ENCODE assay signal across 6 cellular contexts in the genomic region with DNA sequence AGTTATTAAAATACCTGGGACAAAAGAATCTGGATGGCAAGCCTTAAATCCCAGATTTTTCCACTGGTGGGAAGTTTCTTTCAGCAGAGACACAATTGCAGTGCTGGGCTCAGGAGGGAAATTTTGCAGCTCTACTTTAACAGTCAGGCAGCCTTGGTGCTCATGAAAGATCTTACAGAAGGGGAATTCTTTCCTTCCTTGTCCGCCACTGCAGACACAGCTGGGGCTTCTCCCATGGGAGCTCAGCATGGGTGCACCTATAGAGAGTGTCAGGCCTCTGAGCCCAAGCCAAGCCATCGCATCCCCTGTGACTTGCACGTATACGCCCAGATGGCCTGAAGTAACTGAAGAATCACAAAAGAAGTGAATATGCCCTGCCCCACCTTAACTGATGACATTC. TPM values are rescaled to one million over a fixed set of nuclear protein-coding genes. Genes with fewer than 3 reads are reported as not detected.
"Had no signal": no experiment of that assay in that cellular context is flagged by ENCODE, and none has a peak within 500 bp of the region (broad histone marks: within the 10 kb centered on the region; RNA-seq: fewer than 3 reads in every experiment).

No MANE protein-coding gene starts in this region.

RNA-seq across cellular contexts. Expression of a gene that starts 6.0 kb away (rescaled TPM):
- total RNA-seq: M059J, PC-3, Peyer's patch, Right ventricle myocardium superior, SJSA1 had no signal
- polyA plus RNA-seq: SK-N-SH had no signal

RNA-seq across cellular contexts. Expression of a gene that starts 42.8 kb away (rescaled TPM):
- total RNA-seq: M059J, PC-3, Peyer's patch, Right ventricle myocardium superior, SJSA1 had no signal
- polyA plus RNA-seq: SK-N-SH had no signal
